ENCODE assay signal across 9 cellular contexts in the genomic region with DNA sequence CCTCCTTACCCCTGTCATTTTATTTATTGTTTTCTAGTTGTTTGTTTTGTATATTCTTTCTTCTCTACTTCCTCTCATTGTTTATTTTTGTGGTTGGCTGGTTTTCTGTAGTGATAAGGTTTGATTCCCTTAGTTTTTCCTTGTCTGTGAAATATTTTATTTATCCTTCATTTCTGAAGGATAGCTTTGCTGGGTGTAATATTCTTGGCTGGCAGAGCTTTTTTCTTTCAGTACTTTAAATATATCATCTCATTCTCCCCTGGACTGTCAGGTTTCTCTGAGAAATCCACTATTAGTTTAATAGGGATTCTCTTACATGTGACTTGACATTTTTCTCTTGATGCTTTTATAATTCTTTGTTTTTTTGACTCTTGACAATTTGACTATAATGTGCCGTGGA. TPM values are rescaled to one million over a fixed set of nuclear protein-coding genes. Genes with fewer than 3 reads are reported as not detected.
"Had no signal": no experiment of that assay in that cellular context is flagged by ENCODE, and none has a peak within 500 bp of the region (broad histone marks: within the 10 kb centered on the region; RNA-seq: fewer than 3 reads in every experiment).

No MANE protein-coding gene starts in this region.

- FAIRE-seq: HepG2 had no signal

- H3K36me3 ChIP-seq: HAP-1 had no signal

- ATAC-seq: HCT116, HepG2 had no signal

- H3K9ac ChIP-seq: GM23248 had no signal

- H3K27ac Mint-ChIP-seq: IgD-negative memory B cell had no signal

- H3K27ac ChIP-seq: GM23248, HL-60 had no signal

- H2AFZ ChIP-seq: GM23248 had no signal

- DNase-seq: GM23248, GOT3, H7, KG1 had no signal

- H3K4me1 ChIP-seq: HAP-1 had no signal

- H3K4me3 ChIP-seq: GM23248, HAP-1 had no signal

RNA-seq across cellular contexts. Expression of gene GPR161, which starts 23.2 kb away (rescaled TPM):
- polyA plus RNA-seq: IgD-negative memory B cell had no signal
